In the genomic region with DNA sequence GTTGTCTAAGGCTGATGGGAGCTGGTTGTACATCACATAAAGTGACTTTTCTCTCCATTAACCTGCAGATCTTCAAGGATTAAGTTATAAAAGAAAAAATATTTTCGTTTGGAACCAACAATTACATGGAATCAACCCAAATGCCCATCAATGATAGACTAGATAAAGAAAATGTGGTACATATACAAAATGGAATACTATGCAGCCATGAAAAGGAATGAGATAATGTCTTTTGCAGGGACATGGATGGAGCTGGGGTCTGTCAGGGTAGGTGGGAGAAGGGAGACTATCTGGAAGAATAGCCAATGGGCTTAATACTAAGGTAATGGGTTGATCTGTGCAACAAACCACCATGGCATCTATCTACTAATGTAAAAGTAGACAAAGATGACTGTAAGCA, we compare ENCODE assay signal across 1 cellular context.
TF ChIP-seq lines count a peak whose summit lies in the region.

No MANE protein-coding gene starts in this region.

TF ChIP-seq in SK-N-SH, 30 proteins besides CTCF, POLR2A, EP300 and RAD21 (continued from another document):
- TF ChIP-seq RCOR1 (IDR thresholded peaks at IDR 0.05; ENCODE audit: low read length), result no peak
- TF ChIP-seq, protein P1, sequence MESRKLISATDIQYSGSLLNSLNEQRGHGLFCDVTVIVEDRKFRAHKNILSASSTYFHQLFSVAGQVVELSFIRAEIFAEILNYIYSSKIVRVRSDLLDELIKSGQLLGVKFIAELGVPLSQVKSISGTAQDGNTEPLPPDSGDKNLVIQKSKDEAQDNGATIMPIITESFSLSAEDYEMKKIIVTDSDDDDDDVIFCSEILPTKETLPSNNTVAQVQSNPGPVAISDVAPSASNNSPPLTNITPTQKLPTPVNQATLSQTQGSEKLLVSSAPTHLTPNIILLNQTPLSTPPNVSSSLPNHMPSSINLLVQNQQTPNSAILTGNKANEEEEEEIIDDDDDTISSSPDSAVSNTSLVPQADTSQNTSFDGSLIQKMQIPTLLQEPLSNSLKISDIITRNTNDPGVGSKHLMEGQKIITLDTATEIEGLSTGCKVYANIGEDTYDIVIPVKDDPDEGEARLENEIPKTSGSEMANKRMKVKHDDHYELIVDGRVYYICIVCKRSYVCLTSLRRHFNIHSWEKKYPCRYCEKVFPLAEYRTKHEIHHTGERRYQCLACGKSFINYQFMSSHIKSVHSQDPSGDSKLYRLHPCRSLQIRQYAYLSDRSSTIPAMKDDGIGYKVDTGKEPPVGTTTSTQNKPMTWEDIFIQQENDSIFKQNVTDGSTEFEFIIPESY (IDR thresholded peaks at IDR 0.05; ENCODE audit: borderline replicate concordance, low read depth), result no peak
- TF ChIP-seq NRF1 (IDR thresholded peaks at IDR 0.05; ENCODE audit: low read depth, low read length), result no peak
- TF ChIP-seq RXRA (IDR thresholded peaks at IDR 0.05; ENCODE audit: borderline replicate concordance, low read depth), result no peak
- TF ChIP-seq, protein P2, sequence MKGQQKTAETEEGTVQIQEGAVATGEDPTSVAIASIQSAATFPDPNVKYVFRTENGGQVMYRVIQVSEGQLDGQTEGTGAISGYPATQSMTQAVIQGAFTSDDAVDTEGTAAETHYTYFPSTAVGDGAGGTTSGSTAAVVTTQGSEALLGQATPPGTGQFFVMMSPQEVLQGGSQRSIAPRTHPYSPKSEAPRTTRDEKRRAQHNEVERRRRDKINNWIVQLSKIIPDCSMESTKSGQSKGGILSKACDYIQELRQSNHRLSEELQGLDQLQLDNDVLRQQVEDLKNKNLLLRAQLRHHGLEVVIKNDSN (IDR thresholded peaks at IDR 0.05; ENCODE audit: borderline replicate concordance, low read depth), result no peak
- no peak for TF ChIP-seq GATA2 (CRISPR knock-in tag; IDR thresholded peaks at IDR 0.05)
- TF ChIP-seq POLR2AphosphoS5 (IDR thresholded peaks at IDR 0.05; ENCODE audit: low read depth, low read length), result no peak
- no peak for TF ChIP-seq FOXM1 (IDR thresholded peaks at IDR 0.05; ENCODE audit: low read depth)
- no peak for TF ChIP-seq RFX5 (IDR thresholded peaks at IDR 0.05; ENCODE audit: low read length)
